In genomic region chr15:43775411-43775965, GRCh38 we compare ENCODE assay signal across 8 cellular contexts. TPM values are rescaled to one million over a fixed set of nuclear protein-coding genes. Genes with fewer than 3 reads are reported as not detected.
A peak's percentile ranks its signal among the peaks of the same experiment; 100 is the strongest.
DNase-seq lines count a peak whose midpoint lies in the region; ATAC-seq and TF ChIP-seq lines count a peak whose summit lies in the region.

No MANE protein-coding gene starts in this region.

- H3K27ac ChIP-seq in HUES6 (ENCODE audit: low read depth, low read length) = no peak overlapping the region
- peak overlapping the region; percentile 47 for H3K27ac ChIP-seq in RWPE2 (ENCODE audit: poor library complexity, severe bottlenecking)
- H3K27ac ChIP-seq in esophagus (ENCODE audit: low read depth in 2 of 2, low read length in 1 of 2) = peak overlapping the region; percentile 93 to 95
- H3K27ac ChIP-seq in osteoblast (ENCODE audit: low read depth, low read length) = no peak overlapping the region

- peaks cover 8% of the 10 kb centered on the region for H4K20me1 ChIP-seq in osteoblast (ENCODE audit: insufficient read depth, low read length)

- 76 to 94% methylated on average over 1 of the region's 1 CpG for WGBS in esophagus, 2 donors

- H3K9me3 ChIP-seq in HUES6 (ENCODE audit: control insufficient read depth, insufficient read depth, low read depth, low read length) (no peaks in the 10 kb centered on the region), RWPE2 (ENCODE audit: severe bottlenecking) (no peaks in the 10 kb centered on the region), esophagus (ENCODE audit: control insufficient read depth in 2 of 2, insufficient read depth in 1 of 2, low read depth in 1 of 2, low read length in 1 of 2) (no peaks in the 10 kb centered on the region), osteoblast (ENCODE audit: low read depth, low read length) (no peaks in the 10 kb centered on the region)

- ATAC-seq in RWPE2 (ENCODE audit: low read depth) (peak; percentile 60), GM21526 (IDR thresholded peaks at IDR 0.05; ENCODE audit: low FRiP score, unreplicated experiment) (no peak), GM19351 (IDR thresholded peaks at IDR 0.05; ENCODE audit: unreplicated experiment) (no peak)

- TF ChIP-seq CTCF in RWPE2 (IDR thresholded peaks at IDR 0.05; ENCODE audit: poor library complexity, severe bottlenecking) = peak; percentile 94
- TF ChIP-seq CTCF in osteoblast (IDR thresholded peaks at IDR 0.05; ENCODE audit: extremely low read depth, low read depth, low read length) = peak; percentile 39

- H3K79me2 ChIP-seq in osteoblast (ENCODE audit: insufficient read depth, low read length) = no peaks in the 10 kb centered on the region

- H3K4me2 ChIP-seq in osteoblast (ENCODE audit: insufficient read depth, low read length) = no peak overlapping the region

- peak overlapping the region; percentile 69 for H3K9ac ChIP-seq in HUES6 (ENCODE audit: low read length)

- H3K4me3 ChIP-seq in HUES6 (ENCODE audit: low read depth, low read length) (peak overlapping the region; percentile 85), RWPE2 (ENCODE audit: severe bottlenecking) (peak overlapping the region; percentile 46), esophagus (ENCODE audit: low read depth in 1 of 2, low read length in 2 of 2) (peak overlapping the region; percentile 69 to 75), osteoblast (ENCODE audit: insufficient read depth, low read length) (no peak overlapping the region)

- H3K27me3 ChIP-seq in HUES6 (ENCODE audit: control insufficient read depth, insufficient read depth, low read length) (peaks cover 9% of the 10 kb centered on the region; the same call in 1 of the 2 replicates), RWPE2 (ENCODE audit: insufficient read depth, poor library complexity, severe bottlenecking) (no peaks in the 10 kb centered on the region), esophagus (ENCODE audit: control insufficient read depth in 1 of 2, insufficient read depth in 2 of 2, low read length in 2 of 2) (no peaks in the 10 kb centered on the region), osteoblast (ENCODE audit: insufficient read depth, low read length) (no peaks in the 10 kb centered on the region)

- peak; percentile 81 for DNase-seq in D341Med (ENCODE audit: low spot score)
- peak; percentile 80 for DNase-seq in RWPE2 (ENCODE audit: low spot score)
- DNase-seq in osteoblast (ENCODE audit: insufficient read length, low spot score, missing footprints) = peak; percentile 51
- DNase-seq in GM19240 (ENCODE audit: insufficient read length, low spot score) = no peak

- H3K36me3 ChIP-seq in HUES6 (ENCODE audit: control insufficient read depth, insufficient read depth, low read length) (peaks cover 40% of the 10 kb centered on the region), RWPE2 (ENCODE audit: low read depth) (peaks cover 34% of the 10 kb centered on the region), esophagus (ENCODE audit: control insufficient read depth in 2 of 2, insufficient read depth in 2 of 2, low read length in 1 of 2) (no peaks in the 10 kb centered on the region), osteoblast (ENCODE audit: insufficient read depth, low read length) (peaks cover 40% of the 10 kb centered on the region)

- H3K4me1 ChIP-seq in HUES6 (ENCODE audit: control insufficient read depth, insufficient read depth, low read length) = peaks cover 5% of the 10 kb centered on the region; the same call in 1 of the 2 replicates
- no peaks in the 10 kb centered on the region for H3K4me1 ChIP-seq in RWPE2 (ENCODE audit: insufficient read depth, poor library complexity, severe bottlenecking)
- peaks cover 0 to 11% of the 10 kb centered on the region in 2 donors for H3K4me1 ChIP-seq in esophagus (ENCODE audit: control insufficient read depth in 2 of 2, insufficient read depth in 2 of 2, low read length in 1 of 2)
- H3K4me1 ChIP-seq in osteoblast (ENCODE audit: insufficient read depth, low read length) = peaks cover 8% of the 10 kb centered on the region

- no peak overlapping the region for H2AFZ ChIP-seq in osteoblast (ENCODE audit: low read length)

RNA-seq across cellular contexts. Expression of gene ELL3, which starts 1.3 kb away (rescaled TPM):
- polyA plus RNA-seq in esophagus = 10 to 100 TPM; 14.5 to 15.5 TPM
- 1.2 and 3.6 TPM in 2 replicates for total RNA-seq in osteoblast

RNA-seq across cellular contexts. Expression of gene SERF2, which starts 16.6 kb away (rescaled TPM):
- polyA plus RNA-seq in esophagus = 1,000 to 10,000 TPM; 1,288 to 2,170 TPM
- total RNA-seq in osteoblast = 432 and 461 TPM in 2 replicates

RNA-seq across cellular contexts. Expression of gene SERINC4, which starts 24.5 kb away (rescaled TPM):
- polyA plus RNA-seq in esophagus = under 1 TPM; 0.18 to 0.24 TPM
- not detected in 2 replicates for total RNA-seq in osteoblast

RNA-seq across cellular contexts. Expression of gene HYPK, which starts 24.9 kb away (rescaled TPM):
- polyA plus RNA-seq in esophagus = 10 to 100 TPM in 1 of 2 donors, 1 to 10 TPM in 1; 5.3 to 25.4 TPM
- total RNA-seq in osteoblast = 5.4 and 6.5 TPM in 2 replicates

RNA-seq across cellular contexts. Expression of gene PDIA3, which starts 29.2 kb away (rescaled TPM):
- polyA plus RNA-seq in esophagus = 100 to 1,000 TPM in 1 of 2 donors, 10 to 100 TPM in 1; 90.6 to 140 TPM
- total RNA-seq in osteoblast = 160 and 173 TPM in 2 replicates

Comparison
In these comparisons a context has a peak if more than half of its experiments do, and no peak if none do; other contexts are left out.
1. H3K27ac ChIP-seq: peak in RWPE2 (single experiment) and esophagus (2 of 2); none in HUES6 (single experiment) and osteoblast (single experiment).